Comparison of ENCODE assay signal across 15 cellular contexts in genomic region chr12:2557589-2557988, GRCh38.
DNase-seq lines count a peak whose midpoint lies in the region; ATAC-seq and TF ChIP-seq lines count a peak whose summit lies in the region.
"Had no signal": no experiment of that assay in that cellular context is flagged by ENCODE, and none has a peak within 500 bp of the region (broad histone marks: within the 10 kb centered on the region; RNA-seq: fewer than 3 reads in every experiment).

No MANE protein-coding gene starts in this region.

- H3K4me3 Mint-ChIP-seq in endodermal cell = no peak overlapping the region
- H3K4me3 Mint-ChIP-seq: CD14-positive monocyte; CD8-positive, alpha-beta T cell had no signal

- H3K9me3 ChIP-seq in endodermal cell (ENCODE audit: control insufficient read depth, low read length) = no peaks in the 10 kb centered on the region
- peaks cover 3% of the 10 kb centered on the region for H3K9me3 ChIP-seq in trophoblast cell (ENCODE audit: insufficient read depth, low read depth, low read length)
- H3K9me3 ChIP-seq: BLaER1, HAP-1 had no signal

- no peak overlapping the region for H4K12ac ChIP-seq in trophoblast cell (ENCODE audit: low read depth, low read length)

- H2AFZ ChIP-seq in trophoblast cell (ENCODE audit: insufficient read depth, low read length, poor library complexity) = no peak overlapping the region
- H2AFZ ChIP-seq: GM23248 had no signal

- H3K4me2 ChIP-seq in trophoblast cell (ENCODE audit: low read length) = no peak overlapping the region
- H3K4me2 ChIP-seq: BLaER1 had no signal

- H3K14ac ChIP-seq in trophoblast cell (ENCODE audit: low read length) = no peak overlapping the region

- H3K4me3 ChIP-seq in endodermal cell (ENCODE audit: low read length) = no peak overlapping the region
- peak overlapping the region; percentile 10 for H3K4me3 ChIP-seq in trophoblast cell (ENCODE audit: low read depth, low read length)
- H3K4me3 ChIP-seq: BLaER1, GM23248, HAP-1 had no signal

- H3K27ac Mint-ChIP-seq in endodermal cell = no peak overlapping the region
- H3K27ac Mint-ChIP-seq: CD8-positive, alpha-beta T cell had no signal

- peaks cover 16% of the 10 kb centered on the region for H3K4me1 Mint-ChIP-seq in endodermal cell

- H4K8ac ChIP-seq in trophoblast cell (ENCODE audit: low read depth, low read length) = no peak overlapping the region

- no peak overlapping the region for H2BK5ac ChIP-seq in trophoblast cell (ENCODE audit: low read depth, low read length, poor library complexity)

- H3K18ac ChIP-seq in trophoblast cell (ENCODE audit: low read length) = no peak overlapping the region

- H3K27ac ChIP-seq in endodermal cell (ENCODE audit: low read depth, low read length) = no peak overlapping the region
- no peak overlapping the region for H3K27ac ChIP-seq in trophoblast cell (ENCODE audit: low read depth, low read length)
- H3K27ac ChIP-seq: BLaER1, GM23248, HL-60 had no signal

- H3K36me3 Mint-ChIP-seq in endodermal cell (ENCODE audit: low read depth) = no peaks in the 10 kb centered on the region
- H3K36me3 Mint-ChIP-seq: CD14-positive monocyte; CD8-positive, alpha-beta T cell had no signal

- TF ChIP-seq CTCF in endodermal cell (conservative IDR thresholded peaks at IDR 0.05) = peak; percentile 47

- ATAC-seq in SK-N-SH treated with all-trans-retinoic acid at 6 μM for 48 hours (peak; percentile 18; the same call in 1 of the 3 replicates), GM19324 (IDR thresholded peaks at IDR 0.05; ENCODE audit: low FRiP score, unreplicated experiment) (no peak)
- ATAC-seq: CD8-positive, alpha-beta T cell had no signal

- no peak overlapping the region for H2BK120ac ChIP-seq in trophoblast cell (ENCODE audit: insufficient read depth, low read length, poor library complexity)

- no peaks in the 10 kb centered on the region for H3K36me3 ChIP-seq in endodermal cell (ENCODE audit: control insufficient read depth, insufficient read depth, low read length)
- H3K36me3 ChIP-seq in trophoblast cell (ENCODE audit: control insufficient read depth in 1 of 2, insufficient read depth in 2 of 2, low read length in 2 of 2) = peaks cover 11 to 16% of the 10 kb centered on the region in 2 experiments
- H3K36me3 ChIP-seq: BLaER1, HAP-1 had no signal

- no peaks in the 10 kb centered on the region for H3K27me3 ChIP-seq in endodermal cell (ENCODE audit: control insufficient read depth, insufficient read depth, low read length, poor library complexity, severe bottlenecking)
- H3K27me3 ChIP-seq in trophoblast cell (ENCODE audit: insufficient read depth, low read length) = no peaks in the 10 kb centered on the region
- H3K27me3 ChIP-seq: BLaER1 had no signal

- no peak overlapping the region for H3K4ac ChIP-seq in trophoblast cell (ENCODE audit: low read depth, low read length)

- H3K23ac ChIP-seq in trophoblast cell (ENCODE audit: low read length) = no peak overlapping the region

- no peaks in the 10 kb centered on the region for H3K79me2 ChIP-seq in trophoblast cell (ENCODE audit: control insufficient read depth, insufficient read depth, low read length, poor library complexity)

- no peaks in the 10 kb centered on the region for H3K79me1 ChIP-seq in trophoblast cell (ENCODE audit: low read length)

- H2BK12ac ChIP-seq in trophoblast cell (ENCODE audit: low read length) = no peak overlapping the region

- no peak overlapping the region for H4K91ac ChIP-seq in trophoblast cell (ENCODE audit: low read depth, low read length)

- in situ Hi-C loops in ACHN (cut with HindIII; ENCODE audit: low pct_ligation_motif_present, low pct_unique_long_range_greater_than_20kb, low sequenced_read_pairs) = no loop called here

- H2AK5ac ChIP-seq in trophoblast cell (ENCODE audit: low read length) = no peak overlapping the region

- no peaks in the 10 kb centered on the region for H3K9me3 Mint-ChIP-seq in endodermal cell
- H3K9me3 Mint-ChIP-seq: CD8-positive, alpha-beta T cell had no signal

- no peak for DNase-seq in endodermal cell
- DNase-seq in trophoblast cell = no peak
- no peak for DNase-seq in ACHN
- no peak for DNase-seq in cerebellar cortex (ENCODE audit: low spot score)
- DNase-seq: Calu3; CD8-positive, alpha-beta T cell; DND-41; EL; GM23248 had no signal

- WGBS in endodermal cell (ENCODE audit: insufficient coverage in 1 of 2, insufficient read length in 1 of 2), 2 experiments = 69 to 75% methylated on average over 2 to 3 of the region's 3 CpGs
- no CpG with 5 or more reads among the region's 3 CpGs for WGBS in trophoblast cell (ENCODE audit: extremely low coverage, insufficient coverage, insufficient read length)

- peaks cover 6% of the 10 kb centered on the region for H3K4me1 ChIP-seq in endodermal cell (ENCODE audit: control insufficient read depth, insufficient read depth, low read length)
- no peaks in the 10 kb centered on the region for H3K4me1 ChIP-seq in trophoblast cell (ENCODE audit: control insufficient read depth in 1 of 2, insufficient read depth in 2 of 2, low read length in 2 of 2)
- H3K4me1 ChIP-seq: HAP-1 had no signal

- peaks cover 20% of the 10 kb centered on the region for H3K27me3 Mint-ChIP-seq in endodermal cell (ENCODE audit: insufficient read depth)

- H3K9ac ChIP-seq in endodermal cell (ENCODE audit: extremely low read depth, low read length, poor library complexity, severe bottlenecking) (no peak overlapping the region), trophoblast cell (ENCODE audit: low read length) (no peak overlapping the region)
- H3K9ac ChIP-seq: BLaER1, GM23248 had no signal

TF ChIP-seq in SK-N-SH treated with all-trans-retinoic acid at 6 μM for 48 hours, 23 proteins besides CTCF, POLR2A, EP300 and RAD21:
- TF ChIP-seq POU6F1 (CRISPR knock-in tag; IDR thresholded peaks at IDR 0.05; ENCODE audit: borderline replicate concordance, low read depth) (no peak), ZFP3 (CRISPR knock-in tag; IDR thresholded peaks at IDR 0.05) (no peak), ZNF70 (CRISPR knock-in tag; IDR thresholded peaks at IDR 0.05) (no peak), ESRRG (CRISPR knock-in tag; IDR thresholded peaks at IDR 0.05) (no peak), RARB (CRISPR knock-in tag; IDR thresholded peaks at IDR 0.05) (no peak), ZNF8 (CRISPR knock-in tag; IDR thresholded peaks at IDR 0.05) (no peak), CSDC2 (CRISPR knock-in tag; IDR thresholded peaks at IDR 0.05) (no peak), PATZ1 (CRISPR knock-in tag; IDR thresholded peaks at IDR 0.05; ENCODE audit: borderline replicate concordance) (no peak), ARNTL (CRISPR knock-in tag; IDR thresholded peaks at IDR 0.05; ENCODE audit: borderline replicate concordance, low read depth) (no peak), ZFP30 (CRISPR knock-in tag; IDR thresholded peaks at IDR 0.05) (no peak), ISL1 (CRISPR knock-in tag; IDR thresholded peaks at IDR 0.05) (no peak), OSR1 (CRISPR knock-in tag; IDR thresholded peaks at IDR 0.05) (no peak)
